1 cellular context compared by ENCODE assay signal in the genomic region with DNA sequence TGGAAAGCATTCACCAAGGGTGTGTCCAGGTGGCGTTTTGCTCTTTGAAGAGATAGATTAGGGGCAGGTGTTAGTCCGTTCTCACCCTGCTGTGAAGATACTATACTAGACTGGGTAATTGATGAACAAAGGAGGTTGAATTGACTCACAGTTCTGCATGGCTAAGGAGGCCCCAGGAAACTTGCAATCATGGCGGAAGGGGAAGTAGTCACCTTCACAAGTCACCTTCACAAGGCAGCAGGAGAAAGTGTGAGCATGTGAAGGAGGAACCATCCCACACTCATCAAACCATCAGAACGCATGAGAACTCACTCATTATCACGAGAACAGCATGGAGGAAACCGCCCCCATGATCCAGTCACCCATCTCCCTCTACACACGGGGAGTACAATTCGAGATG.
TF ChIP-seq lines count a peak whose summit lies in the region.

No MANE protein-coding gene starts in this region.

TF ChIP-seq in K562, 482 proteins besides CTCF, POLR2A, EP300 and RAD21 (continued from another document):
- TF ChIP-seq TAF9B (IDR thresholded peaks at IDR 0.05; ENCODE audit: partially characterized antibody): no peak
- no peak for TF ChIP-seq ETS2 (tag; IDR thresholded peaks at IDR 0.05; ENCODE audit: borderline replicate concordance, poor library complexity, severe bottlenecking)
- no peak for TF ChIP-seq MAFK (IDR thresholded peaks at IDR 0.05; ENCODE audit: low read length)
- TF ChIP-seq RBM17 (IDR thresholded peaks at IDR 0.05; ENCODE audit: borderline replicate concordance, low read depth, low read length): no peak
- TF ChIP-seq PPARD (CRISPR knock-in tag; IDR thresholded peaks at IDR 0.05): no peak
- no peak for TF ChIP-seq FOSL1 (tag; conservative IDR thresholded peaks at IDR 0.05)
